In the genomic region with DNA sequence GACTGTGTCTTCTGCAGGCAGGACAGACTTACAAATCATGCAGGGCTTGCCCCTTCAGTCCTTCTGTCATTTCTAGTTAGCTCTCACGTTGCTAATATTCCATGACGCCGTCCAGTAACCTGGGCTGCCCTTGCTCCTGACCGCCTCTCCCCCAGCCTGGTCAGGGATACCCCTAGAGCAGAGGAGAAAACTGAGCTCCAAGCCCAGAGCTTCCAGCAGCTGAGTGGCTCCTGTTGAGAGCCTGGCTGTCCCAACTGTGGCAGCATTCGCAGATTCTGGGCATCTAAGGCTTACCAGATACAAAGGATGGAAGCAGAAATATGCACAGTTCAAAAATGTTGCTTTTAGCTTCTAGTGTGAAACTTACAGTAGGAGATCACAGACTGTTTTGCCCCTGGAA, we compare ENCODE assay signal across 11 cellular contexts.
A peak's percentile ranks its signal among the peaks of the same experiment; 100 is the strongest.
DNase-seq lines count a peak whose midpoint lies in the region; ATAC-seq and TF ChIP-seq lines count a peak whose summit lies in the region.
"Had no signal": no experiment of that assay in that cellular context is flagged by ENCODE, and none has a peak within 500 bp of the region (broad histone marks: within the 10 kb centered on the region; RNA-seq: fewer than 3 reads in every experiment).

No MANE protein-coding gene starts in this region.

- peak overlapping the region; percentile 95 for H2BK20ac ChIP-seq in IMR-90 (ENCODE audit: low read depth, low read length)

- H2AFZ ChIP-seq in IMR-90 (replicated peaks; ENCODE audit: low read length, poor library complexity) (peak overlapping the region; percentile 78), smooth muscle cell (ENCODE audit: low read depth) (no peak overlapping the region)

- peak overlapping the region; percentile 50 for H3K9ac ChIP-seq in IMR-90 (ENCODE audit: low read depth, low read length)
- peak overlapping the region; percentile 40 for H3K9ac ChIP-seq in iPS-15b (ENCODE audit: low read depth, low read length)
- peak overlapping the region; percentile 61 for H3K9ac ChIP-seq in smooth muscle cell (ENCODE audit: low read depth)

- CTCF ChIA-PET in IMR-90 (lab: Yijun Ruan, JAX): no interaction called here

- TF ChIP-seq RAD21 in IMR-90 (IDR thresholded peaks at IDR 0.05; ENCODE audit: low read length): no peak

- dilution Hi-C loops in IMR-90 (cut with HindIII; ENCODE audit: low sequenced_read_pairs, unreplicated experiment): no loop called here

- H3K36me3 ChIP-seq in IMR-90 (ENCODE audit: control insufficient read depth, insufficient read depth, low read length): no peaks in the 10 kb centered on the region
- no peaks in the 10 kb centered on the region for H3K36me3 ChIP-seq in iPS-15b (ENCODE audit: control insufficient read depth, insufficient read depth, low read length)
- H3K36me3 ChIP-seq in smooth muscle cell (ENCODE audit: low read depth): no peaks in the 10 kb centered on the region

- H3K4me2 ChIP-seq in IMR-90 (ENCODE audit: low read depth, low read length) (peak overlapping the region; percentile 58), smooth muscle cell (peak overlapping the region; percentile 75)

- peak overlapping the region; percentile 23 for H4K5ac ChIP-seq in IMR-90 (ENCODE audit: low read depth, low read length)

- H3F3A ChIP-seq in smooth muscle cell (ENCODE audit: low read depth): peaks cover 2% of the 10 kb centered on the region

- ATAC-seq in IMR-90 (ENCODE audit: low read depth) (peak; percentile 15), HG03135 (IDR thresholded peaks at IDR 0.05; ENCODE audit: unreplicated experiment) (no peak), GM18858 (IDR thresholded peaks at IDR 0.05; ENCODE audit: unreplicated experiment) (no peak)

- H3K4me1 Mint-ChIP-seq in activated T-helper 1 cell treated with anti-CD3 and anti-CD28 coated beads, Interleukin-12 subunit alpha, Interleukin-12 subunit beta, Interleukin-2, Interleukin-4 antibody, amounts not matched to agents 30 ng/mL and 10 ng/mL and 1 ng/mL, durations not matched to agents 14 hours and 24 hours and 36 hours (ENCODE audit: low read depth): peaks cover 87% of the 10 kb centered on the region

- peak overlapping the region; percentile 86 to 98 for H4K8ac ChIP-seq in IMR-90 (ENCODE audit: low read depth in 2 of 2, low read length in 2 of 2)

- peak overlapping the region; percentile 81 for H3K18ac ChIP-seq in IMR-90 (ENCODE audit: low read depth, low read length)

- in situ Hi-C loops in IMR-90 (cut with MboI; ENCODE audit: low sequenced_read_pairs): no loop called here

- no peak for TF ChIP-seq CTCF in IMR-90 (conservative IDR thresholded peaks at IDR 0.05; ENCODE audit: low read depth, low read length)
- TF ChIP-seq CTCF in smooth muscle cell (IDR thresholded peaks at IDR 0.05; ENCODE audit: borderline replicate concordance, insufficient read depth, poor library complexity, severe bottlenecking): no peak

- peaks cover 22 to 66% of the 10 kb centered on the region in 2 experiments for H3K79me1 ChIP-seq in IMR-90 (ENCODE audit: low read depth in 1 of 2, low read length in 2 of 2)

- no TSS peak for BruUV-seq in IMR-90 (replicated peaks; lab: Mats Ljungman, UMichigan)

- peak overlapping the region; percentile 98 for H3K4ac ChIP-seq in IMR-90 (ENCODE audit: low read depth, low read length)

- H3K9me1 ChIP-seq in IMR-90 (ENCODE audit: insufficient read depth, low read length): peaks cover 11% of the 10 kb centered on the region

- H4K20me1 ChIP-seq in IMR-90 (ENCODE audit: insufficient read depth, low read length) (no peaks in the 10 kb centered on the region), smooth muscle cell (ENCODE audit: low read depth) (no peaks in the 10 kb centered on the region)

- H3K23ac ChIP-seq in IMR-90 (ENCODE audit: low read depth, low read length): peak overlapping the region; percentile 99

- H2AK5ac ChIP-seq in IMR-90 (ENCODE audit: low read depth, low read length): peak overlapping the region; percentile 89

- peak overlapping the region; percentile 78 for H2BK5ac ChIP-seq in IMR-90 (ENCODE audit: low read depth, low read length, poor library complexity, severe bottlenecking)

- peak overlapping the region; percentile 64 for H3K27ac Mint-ChIP-seq in activated T-helper 1 cell treated with anti-CD3 and anti-CD28 coated beads, Interleukin-12 subunit alpha, Interleukin-12 subunit beta, Interleukin-2, Interleukin-4 antibody, amounts not matched to agents 30 ng/mL and 10 ng/mL and 1 ng/mL, durations not matched to agents 14 hours and 24 hours and 36 hours
- H3K27ac Mint-ChIP-seq: activated CD8-positive, alpha-beta memory T cell treated with anti-CD3 and anti-CD28 coated beads, Interleukin-2, amount 10 ng/mL, durations not matched to agents 7 days and 5 days; natural killer cell treated with Interleukin-12 subunit alpha and Interleukin-12 subunit beta and Interleukin-15 and Interleukin-18, amount 100 ng/mL, for 72 hours had no signal

- peak overlapping the region; percentile 86; the same call in 2 of the 3 replicates for H2BK15ac ChIP-seq in IMR-90 (ENCODE audit: low read depth, low read length)

- peaks cover 36% of the 10 kb centered on the region for H3K79me2 ChIP-seq in smooth muscle cell (ENCODE audit: low read depth)

- H3K36me3 Mint-ChIP-seq in activated T-helper 1 cell treated with anti-CD3 and anti-CD28 coated beads, Interleukin-12 subunit alpha, Interleukin-12 subunit beta, Interleukin-2, Interleukin-4 antibody, amounts not matched to agents 30 ng/mL and 10 ng/mL and 1 ng/mL, durations not matched to agents 14 hours and 24 hours and 36 hours (ENCODE audit: low read depth): peaks cover 19% of the 10 kb centered on the region
- H3K36me3 Mint-ChIP-seq: activated CD8-positive, alpha-beta memory T cell treated with anti-CD3 and anti-CD28 coated beads, Interleukin-2, amount 10 ng/mL, durations not matched to agents 7 days and 5 days; natural killer cell treated with Interleukin-12 subunit alpha and Interleukin-12 subunit beta and Interleukin-15 and Interleukin-18, amount 100 ng/mL, for 72 hours had no signal

- H3K14ac ChIP-seq in IMR-90 (replicated peaks; ENCODE audit: low read depth, low read length): peak overlapping the region; percentile 96

- no peak overlapping the region; the same call in 1 of the 2 replicates for H3K4me3 ChIP-seq in IMR-90 (ENCODE audit: insufficient read depth, low read depth, low read length)
- H3K4me3 ChIP-seq in iPS-15b (ENCODE audit: low read depth, low read length): no peak overlapping the region
- H3K4me3 ChIP-seq in smooth muscle cell: no peak overlapping the region

- 100% methylated on average over 1 of the region's 5 CpGs; no CpG with 5 or more reads in 1 of the 2 experiments for WGBS in IMR-90 (ENCODE audit: extremely low coverage in 2 of 2, insufficient read length in 1 of 2), 2 experiments
- 74% methylated on average over 5 of the region's 5 CpGs for WGBS in smooth muscle cell (ENCODE audit: low lambda C conversion rate)

- H3K9me3 ChIP-seq in IMR-90 (ENCODE audit: control insufficient read depth, insufficient read depth, low read length) (no peaks in the 10 kb centered on the region), iPS-15b (ENCODE audit: control insufficient read depth, insufficient read depth, low read length) (no peaks in the 10 kb centered on the region), smooth muscle cell (replicated peaks; ENCODE audit: low read depth) (no peaks in the 10 kb centered on the region)

- intact Hi-C loops in IMR-90 (cut with micrococcal nuclease): no loop called here
- intact Hi-C loops in activated T-helper 1 cell treated with anti-CD3 and anti-CD28 coated beads, Interleukin-12 subunit alpha, Interleukin-12 subunit beta, Interleukin-2, Interleukin-4 antibody, amounts not matched to agents 30 ng/mL and 10 ng/mL and 1 ng/mL, durations not matched to agents 14 hours and 24 hours and 36 hours (cut with micrococcal nuclease): no loop called here

- POLR2A ChIA-PET in IMR-90 (lab: Charles Lee; ENCODE audit: unreplicated experiment): no interaction called here

- H3K56ac ChIP-seq in IMR-90 (ENCODE audit: extremely low read depth, insufficient read depth, low read length): peak overlapping the region; percentile 81

- peak overlapping the region; percentile 82 for H3K27ac ChIP-seq in IMR-90 (ENCODE audit: insufficient read depth, low read length)
- peak overlapping the region; percentile 93 for H3K27ac ChIP-seq in smooth muscle cell (ENCODE audit: low read depth)

- no peak overlapping the region for H3K4me3 Mint-ChIP-seq in activated T-helper 1 cell treated with anti-CD3 and anti-CD28 coated beads, Interleukin-12 subunit alpha, Interleukin-12 subunit beta, Interleukin-2, Interleukin-4 antibody, amounts not matched to agents 30 ng/mL and 10 ng/mL and 1 ng/mL, durations not matched to agents 14 hours and 24 hours and 36 hours
- H3K4me3 Mint-ChIP-seq: activated CD8-positive, alpha-beta memory T cell treated with anti-CD3 and anti-CD28 coated beads, Interleukin-2, amount 10 ng/mL, durations not matched to agents 7 days and 5 days; natural killer cell treated with Interleukin-12 subunit alpha and Interleukin-12 subunit beta and Interleukin-15 and Interleukin-18, amount 100 ng/mL, for 72 hours had no signal

- DNase-seq in IMR-90 (no peak), smooth muscle cell (lab: John Stamatoyannopoulos, UW; ENCODE audit: unreplicated experiment) (no peak), NCI-H1092 (lab: John Stamatoyannopoulos, UW) (no peak)
- DNase-seq in activated T-helper 1 cell treated with anti-CD3 and anti-CD28 coated beads, Interleukin-12 subunit alpha, Interleukin-12 subunit beta, Interleukin-2, Interleukin-4 antibody, amounts not matched to agents 30 ng/mL and 10 ng/mL and 1 ng/mL, durations not matched to agents 14 hours and 24 hours and 36 hours (ENCODE audit: low spot score): no peak
- DNase-seq: activated CD8-positive, alpha-beta memory T cell treated with anti-CD3 and anti-CD28 coated beads, Interleukin-2, amount 10 ng/mL, durations not matched to agents 7 days and 5 days; Kasumi-1; NCI-H446 treated with DMSO at 0.1 percent for 48 hours had no signal

- no peak for TF ChIP-seq POLR2A in IMR-90 (IDR thresholded peaks at IDR 0.05; ENCODE audit: low read depth, low read length)

- H2AK9ac ChIP-seq in IMR-90 (replicated peaks; ENCODE audit: low read depth, low read length, poor library complexity): peak overlapping the region; percentile 97

- H3K27me3 ChIP-seq in IMR-90 (ENCODE audit: control insufficient read depth, insufficient read depth, low read length) (no peaks in the 10 kb centered on the region), iPS-15b (ENCODE audit: control insufficient read depth, insufficient read depth, low read length) (peaks cover 13% of the 10 kb centered on the region), smooth muscle cell (ENCODE audit: low read depth) (no peaks in the 10 kb centered on the region)

- H4K91ac ChIP-seq in IMR-90 (ENCODE audit: insufficient read depth, low read depth, low read length): peak overlapping the region; percentile 94

- no peaks in the 10 kb centered on the region for H3K9me3 Mint-ChIP-seq in activated T-helper 1 cell treated with anti-CD3 and anti-CD28 coated beads, Interleukin-12 subunit alpha, Interleukin-12 subunit beta, Interleukin-2, Interleukin-4 antibody, amounts not matched to agents 30 ng/mL and 10 ng/mL and 1 ng/mL, durations not matched to agents 14 hours and 24 hours and 36 hours
- H3K9me3 Mint-ChIP-seq: natural killer cell treated with Interleukin-12 subunit alpha and Interleukin-12 subunit beta and Interleukin-15 and Interleukin-18, amount 100 ng/mL, for 72 hours had no signal

- peak overlapping the region; percentile 98 for H2BK120ac ChIP-seq in IMR-90 (ENCODE audit: low read depth, low read length)

- H3K4me1 ChIP-seq in IMR-90 (ENCODE audit: control insufficient read depth, insufficient read depth, low read length) (peaks cover 24% of the 10 kb centered on the region), iPS-15b (ENCODE audit: control insufficient read depth, insufficient read depth, low read length) (peaks cover 2% of the 10 kb centered on the region), smooth muscle cell (ENCODE audit: low read depth) (peaks cover 20% of the 10 kb centered on the region)

- no peaks in the 10 kb centered on the region for H3K27me3 Mint-ChIP-seq in activated T-helper 1 cell treated with anti-CD3 and anti-CD28 coated beads, Interleukin-12 subunit alpha, Interleukin-12 subunit beta, Interleukin-2, Interleukin-4 antibody, amounts not matched to agents 30 ng/mL and 10 ng/mL and 1 ng/mL, durations not matched to agents 14 hours and 24 hours and 36 hours (ENCODE audit: insufficient read depth)
- H3K27me3 Mint-ChIP-seq: activated CD8-positive, alpha-beta memory T cell treated with anti-CD3 and anti-CD28 coated beads, Interleukin-2, amount 10 ng/mL, durations not matched to agents 7 days and 5 days; natural killer cell treated with Interleukin-12 subunit alpha and Interleukin-12 subunit beta and Interleukin-15 and Interleukin-18, amount 100 ng/mL, for 72 hours had no signal
